ENCODE assay signal across 1 cellular context in genomic region chr13:25301347-25302113, GRCh38.
TF ChIP-seq lines count a peak whose summit lies in the region.

Gene NUP58, plus strand, starts transcription at chr13:25301625. Its CDS starts 149 bp downstream, at chr13:25301774.

TF ChIP-seq in HepG2, 621 proteins besides CTCF, POLR2A, EP300 and RAD21 (continued from another document and continues in another):
- TF ChIP-seq NONO (IDR thresholded peaks at IDR 0.05) (no peak), NONO (CRISPR knock-in tag; conservative IDR thresholded peaks at IDR 0.05) (peak; percentile 65), FOXM1 (CRISPR knock-in tag; IDR thresholded peaks at IDR 0.05) (no peak), PBX2 (CRISPR knock-in tag; IDR thresholded peaks at IDR 0.05) (no peak), SOX5 (CRISPR knock-in tag; IDR thresholded peaks at IDR 0.05; ENCODE audit: borderline replicate concordance) (no peak), ZNF264 (CRISPR knock-in tag; IDR thresholded peaks at IDR 0.05) (no peak), U2AF2 (IDR thresholded peaks at IDR 0.05; ENCODE audit: low read depth, low read length) (no peak), ZNF781 (CRISPR knock-in tag; IDR thresholded peaks at IDR 0.05; ENCODE audit: borderline replicate concordance, not compliant biosample characterization) (no peak), SKI (IDR thresholded peaks at IDR 0.05; ENCODE audit: partially characterized antibody) (peak; percentile 52), ZEB1 (IDR thresholded peaks at IDR 0.05; ENCODE audit: insufficient replicate concordance, low read depth) (no peak), YY1 (IDR thresholded peaks at IDR 0.05; ENCODE audit: insufficient read depth, insufficient replicate concordance, low read depth, low read length) (peak; percentile 14), IRX3 (CRISPR knock-in tag; IDR thresholded peaks at IDR 0.05; ENCODE audit: borderline replicate concordance, low read depth) (no peak), PRPF4 (IDR thresholded peaks at IDR 0.05; ENCODE audit: low read depth, low read length, poor library complexity, severe bottlenecking) (no peak), REL (CRISPR knock-in tag; conservative IDR thresholded peaks at IDR 0.05) (peak; percentile 66; the same call in 1 of the 2 replicates), MYC (CRISPR knock-in tag; IDR thresholded peaks at IDR 0.05; ENCODE audit: borderline replicate concordance) (peak; percentile 48; the same call in 1 of the 2 replicates), ZNF598 (CRISPR knock-in tag; IDR thresholded peaks at IDR 0.05; ENCODE audit: borderline replicate concordance) (no peak), ZSCAN31 (CRISPR knock-in tag; IDR thresholded peaks at IDR 0.05; ENCODE audit: low read depth) (peak; percentile 83), ARHGAP35 (CRISPR knock-in tag; IDR thresholded peaks at IDR 0.05; ENCODE audit: borderline replicate concordance) (no peak), ZNF883 (CRISPR knock-in tag; IDR thresholded peaks at IDR 0.05; ENCODE audit: not compliant biosample characterization) (peak; percentile 65), AFF4 (CRISPR knock-in tag; IDR thresholded peaks at IDR 0.05) (no peak), RORA (CRISPR knock-in tag; IDR thresholded peaks at IDR 0.05) (no peak), HOXA9 (CRISPR knock-in tag; IDR thresholded peaks at IDR 0.05; ENCODE audit: borderline replicate concordance) (no peak), PAX8 (CRISPR knock-in tag; IDR thresholded peaks at IDR 0.05; ENCODE audit: borderline replicate concordance) (no peak), TCF7 (IDR thresholded peaks at IDR 0.05; ENCODE audit: low read depth) (no peak), MTF2 (CRISPR knock-in tag; IDR thresholded peaks at IDR 0.05; ENCODE audit: borderline replicate concordance) (no peak), ZC3H4 (CRISPR knock-in tag; IDR thresholded peaks at IDR 0.05; ENCODE audit: borderline replicate concordance) (no peak), ZSCAN21 (CRISPR knock-in tag; IDR thresholded peaks at IDR 0.05; ENCODE audit: borderline replicate concordance) (peak; percentile 78; the same call in 1 of the 2 replicates), RXRB (CRISPR knock-in tag; IDR thresholded peaks at IDR 0.05; ENCODE audit: borderline replicate concordance) (no peak), ZNF260 (CRISPR knock-in tag; IDR thresholded peaks at IDR 0.05; ENCODE audit: borderline replicate concordance, low read depth) (no peak), TBX3 (IDR thresholded peaks at IDR 0.05; ENCODE audit: borderline replicate concordance) (no peak), NCOA2 (CRISPR knock-in tag; IDR thresholded peaks at IDR 0.05) (no peak), FOXA3 (CRISPR knock-in tag; IDR thresholded peaks at IDR 0.05) (peak; percentile 20; the same call in 1 of the 2 replicates), SMC3 (IDR thresholded peaks at IDR 0.05; ENCODE audit: low read length) (no peak), NFE2L1 (CRISPR knock-in tag; IDR thresholded peaks at IDR 0.05; ENCODE audit: borderline replicate concordance) (no peak), ZNF713 (CRISPR knock-in tag; IDR thresholded peaks at IDR 0.05) (no peak), TFE3 (CRISPR knock-in tag; IDR thresholded peaks at IDR 0.05) (0 out of 2 replicates have a peak, but pooled peaks have one; percentile 48), ZNF317 (CRISPR knock-in tag; IDR thresholded peaks at IDR 0.05) (no peak), ZBTB7B (CRISPR knock-in tag; IDR thresholded peaks at IDR 0.05) (no peak), PRMT3 (CRISPR knock-in tag; IDR thresholded peaks at IDR 0.05; ENCODE audit: borderline replicate concordance, low read depth) (no peak), CERS6 (CRISPR knock-in tag; IDR thresholded peaks at IDR 0.05) (no peak), REXO4 (CRISPR knock-in tag; IDR thresholded peaks at IDR 0.05; ENCODE audit: borderline replicate concordance) (no peak), ARID5B (CRISPR knock-in tag; IDR thresholded peaks at IDR 0.05) (peak; percentile 43), ZFX (CRISPR knock-in tag; IDR thresholded peaks at IDR 0.05; ENCODE audit: low read depth) (peak; percentile 92), KLF13 (CRISPR knock-in tag; IDR thresholded peaks at IDR 0.05) (no peak), EHMT2 (IDR thresholded peaks at IDR 0.05; ENCODE audit: borderline replicate concordance, low read depth, low read length) (no peak)
- TF ChIP-seq, protein P1, sequence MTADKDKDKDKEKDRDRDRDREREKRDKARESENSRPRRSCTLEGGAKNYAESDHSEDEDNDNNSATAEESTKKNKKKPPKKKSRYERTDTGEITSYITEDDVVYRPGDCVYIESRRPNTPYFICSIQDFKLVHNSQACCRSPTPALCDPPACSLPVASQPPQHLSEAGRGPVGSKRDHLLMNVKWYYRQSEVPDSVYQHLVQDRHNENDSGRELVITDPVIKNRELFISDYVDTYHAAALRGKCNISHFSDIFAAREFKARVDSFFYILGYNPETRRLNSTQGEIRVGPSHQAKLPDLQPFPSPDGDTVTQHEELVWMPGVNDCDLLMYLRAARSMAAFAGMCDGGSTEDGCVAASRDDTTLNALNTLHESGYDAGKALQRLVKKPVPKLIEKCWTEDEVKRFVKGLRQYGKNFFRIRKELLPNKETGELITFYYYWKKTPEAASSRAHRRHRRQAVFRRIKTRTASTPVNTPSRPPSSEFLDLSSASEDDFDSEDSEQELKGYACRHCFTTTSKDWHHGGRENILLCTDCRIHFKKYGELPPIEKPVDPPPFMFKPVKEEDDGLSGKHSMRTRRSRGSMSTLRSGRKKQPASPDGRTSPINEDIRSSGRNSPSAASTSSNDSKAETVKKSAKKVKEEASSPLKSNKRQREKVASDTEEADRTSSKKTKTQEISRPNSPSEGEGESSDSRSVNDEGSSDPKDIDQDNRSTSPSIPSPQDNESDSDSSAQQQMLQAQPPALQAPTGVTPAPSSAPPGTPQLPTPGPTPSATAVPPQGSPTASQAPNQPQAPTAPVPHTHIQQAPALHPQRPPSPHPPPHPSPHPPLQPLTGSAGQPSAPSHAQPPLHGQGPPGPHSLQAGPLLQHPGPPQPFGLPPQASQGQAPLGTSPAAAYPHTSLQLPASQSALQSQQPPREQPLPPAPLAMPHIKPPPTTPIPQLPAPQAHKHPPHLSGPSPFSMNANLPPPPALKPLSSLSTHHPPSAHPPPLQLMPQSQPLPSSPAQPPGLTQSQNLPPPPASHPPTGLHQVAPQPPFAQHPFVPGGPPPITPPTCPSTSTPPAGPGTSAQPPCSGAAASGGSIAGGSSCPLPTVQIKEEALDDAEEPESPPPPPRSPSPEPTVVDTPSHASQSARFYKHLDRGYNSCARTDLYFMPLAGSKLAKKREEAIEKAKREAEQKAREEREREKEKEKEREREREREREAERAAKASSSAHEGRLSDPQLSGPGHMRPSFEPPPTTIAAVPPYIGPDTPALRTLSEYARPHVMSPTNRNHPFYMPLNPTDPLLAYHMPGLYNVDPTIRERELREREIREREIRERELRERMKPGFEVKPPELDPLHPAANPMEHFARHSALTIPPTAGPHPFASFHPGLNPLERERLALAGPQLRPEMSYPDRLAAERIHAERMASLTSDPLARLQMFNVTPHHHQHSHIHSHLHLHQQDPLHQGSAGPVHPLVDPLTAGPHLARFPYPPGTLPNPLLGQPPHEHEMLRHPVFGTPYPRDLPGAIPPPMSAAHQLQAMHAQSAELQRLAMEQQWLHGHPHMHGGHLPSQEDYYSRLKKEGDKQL (CRISPR knock-in tag; IDR thresholded peaks at IDR 0.05; ENCODE audit: low read depth), result no peak
- TF ChIP-seq, protein P2, sequence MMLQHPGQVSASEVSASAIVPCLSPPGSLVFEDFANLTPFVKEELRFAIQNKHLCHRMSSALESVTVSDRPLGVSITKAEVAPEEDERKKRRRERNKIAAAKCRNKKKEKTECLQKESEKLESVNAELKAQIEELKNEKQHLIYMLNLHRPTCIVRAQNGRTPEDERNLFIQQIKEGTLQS (CRISPR knock-in tag; IDR thresholded peaks at IDR 0.05), result no peak
- TF ChIP-seq, protein P3, sequence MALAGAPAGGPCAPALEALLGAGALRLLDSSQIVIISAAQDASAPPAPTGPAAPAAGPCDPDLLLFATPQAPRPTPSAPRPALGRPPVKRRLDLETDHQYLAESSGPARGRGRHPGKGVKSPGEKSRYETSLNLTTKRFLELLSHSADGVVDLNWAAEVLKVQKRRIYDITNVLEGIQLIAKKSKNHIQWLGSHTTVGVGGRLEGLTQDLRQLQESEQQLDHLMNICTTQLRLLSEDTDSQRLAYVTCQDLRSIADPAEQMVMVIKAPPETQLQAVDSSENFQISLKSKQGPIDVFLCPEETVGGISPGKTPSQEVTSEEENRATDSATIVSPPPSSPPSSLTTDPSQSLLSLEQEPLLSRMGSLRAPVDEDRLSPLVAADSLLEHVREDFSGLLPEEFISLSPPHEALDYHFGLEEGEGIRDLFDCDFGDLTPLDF (CRISPR knock-in tag; IDR thresholded peaks at IDR 0.05), result peak; percentile 70; the same call in 1 of the 2 replicates
- TF ChIP-seq, protein P4, sequence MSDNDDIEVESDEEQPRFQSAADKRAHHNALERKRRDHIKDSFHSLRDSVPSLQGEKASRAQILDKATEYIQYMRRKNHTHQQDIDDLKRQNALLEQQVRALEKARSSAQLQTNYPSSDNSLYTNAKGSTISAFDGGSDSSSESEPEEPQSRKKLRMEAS (IDR thresholded peaks at IDR 0.05), result peak; percentile 78
